27 cellular contexts compared by ENCODE assay signal in the genomic region with DNA sequence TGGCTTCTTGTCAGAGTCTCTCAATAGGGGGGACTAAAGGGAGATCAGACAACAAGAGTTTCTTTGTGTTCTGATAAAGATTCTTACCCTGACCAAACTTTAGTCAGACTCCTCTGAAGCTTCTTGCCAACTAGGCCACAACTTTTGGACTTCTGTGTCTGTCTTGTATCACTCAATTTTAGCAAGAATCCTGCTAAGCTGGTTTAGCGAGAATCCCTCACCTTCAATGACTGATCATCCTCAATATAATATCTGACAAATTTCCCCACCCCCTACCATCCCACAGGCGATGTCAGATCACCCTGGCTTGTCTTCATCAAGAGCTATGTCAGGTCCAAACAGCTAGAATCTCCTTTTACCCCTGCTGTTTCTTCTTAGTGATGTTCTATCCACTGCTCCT.
DNase-seq lines count a peak whose midpoint lies in the region; ATAC-seq, FAIRE-seq and TF ChIP-seq lines count a peak whose summit lies in the region.
"Had no signal": no experiment of that assay in that cellular context is flagged by ENCODE, and none has a peak within 500 bp of the region (broad histone marks: within the 10 kb centered on the region; RNA-seq: fewer than 3 reads in every experiment).

No MANE protein-coding gene starts in this region.

- no peak overlapping the region for H3K23ac ChIP-seq in H1 (ENCODE audit: insufficient read length)

- H3K9me3 Mint-ChIP-seq in mesothelial cell of epicardium = no peaks in the 10 kb centered on the region
- H3K9me3 Mint-ChIP-seq: CD8-positive, alpha-beta T cell had no signal

- H3K27me3 ChIP-seq in PC-3 (ENCODE audit: low read length) = no peaks in the 10 kb centered on the region
- no peaks in the 10 kb centered on the region for H3K27me3 ChIP-seq in H1 (replicated peaks in 1 of 4; ENCODE audit: control insufficient read depth in 3 of 4, extremely low read depth in 1 of 4, insufficient read depth in 3 of 4, low read length in 3 of 4)

- no peaks in the 10 kb centered on the region for H3K79me1 ChIP-seq in H1 (ENCODE audit: low read depth, low read length)

- no peaks in the 10 kb centered on the region for H3K27me3 Mint-ChIP-seq in mesothelial cell of epicardium (ENCODE audit: low read depth)

- H2BK12ac ChIP-seq in H1 (ENCODE audit: low read depth, low read length) = no peak overlapping the region

- H2BK120ac ChIP-seq in H1 (replicated peaks; ENCODE audit: low read depth, low read length) = no peak overlapping the region

- no peak overlapping the region for H3K4ac ChIP-seq in H1 (replicated peaks; ENCODE audit: insufficient read length, low read depth, low read length)

- no peak for TF ChIP-seq EP300 in H1 (IDR thresholded peaks at IDR 0.05; ENCODE audit: borderline replicate concordance in 1 of 2, low read depth in 2 of 2, low read length in 2 of 2)

- no TSS peak for BruUV-seq in PC-3 (replicated peaks; lab: Mats Ljungman, UMichigan)

- H2AK5ac ChIP-seq in H1 (ENCODE audit: low read depth, low read length) = no peak overlapping the region

- CTCF ChIA-PET in PC-3 (lab: Charles Lee) = no interaction called here
- CTCF ChIA-PET in H1 (lab: Charles Lee; ENCODE audit: partially characterized antibody) = interaction anchor here (0.8 to 2.6 kb wide), 3 partner anchors 142 to 309 kb away, joined by 3 to 6 read pairs (median 3); no protein-coding TSS in a partner anchor

- no peak overlapping the region for H3K18ac ChIP-seq in H1 (ENCODE audit: extremely low read depth, low read length)

- H3K9ac ChIP-seq in PC-3 (ENCODE audit: low read length) = no peak overlapping the region
- no peak overlapping the region for H3K9ac ChIP-seq in H1 (replicated peaks in 1 of 4; ENCODE audit: extremely low read depth in 1 of 4, low read depth in 3 of 4, low read length in 3 of 4)
- H3K9ac ChIP-seq: KMS-11, SK-N-SH had no signal

- no peak overlapping the region for H3K4me3 Mint-ChIP-seq in mesothelial cell of epicardium
- H3K4me3 Mint-ChIP-seq: CD8-positive, alpha-beta T cell had no signal

- intact Hi-C loops in PC-3 (cut with micrococcal nuclease) = no loop called here

- POLR2A ChIA-PET in PC-3 (lab: Charles Lee; ENCODE audit: unreplicated experiment) = no interaction called here
- POLR2A ChIA-PET in H1 (lab: Charles Lee; ENCODE audit: partially characterized antibody) = no interaction called here

- H3K27ac ChIP-seq in PC-3 (ENCODE audit: low read length) (peak overlapping the region; percentile 62), H1 (ENCODE audit: low read depth, low read length) (no peak overlapping the region)
- H3K27ac ChIP-seq: KMS-11 had no signal

- no peak for TF ChIP-seq POLR2A in H1 (IDR thresholded peaks at IDR 0.05; ENCODE audit: control extremely low read depth in 1 of 2, low read depth in 2 of 2, low read length in 2 of 2)

- DNase-seq in COLO829 (ENCODE audit: low spot score) (peak; percentile 38), PC-3 (peak; percentile 95), H1 (ENCODE audit: low read depth in 1 of 2, low spot score in 2 of 2) (no peak), mesothelial cell of epicardium (ENCODE audit: low spot score in 2 of 2, unreplicated experiment in 2 of 2) (no peak), RKO (ENCODE audit: low spot score) (no peak), dermis blood vessel endothelial cell (no peak)
- DNase-seq: AML-193; C1 segment of cervical spinal cord; CD8-positive, alpha-beta T cell; DMS79; HCEC 1CT; IMR-90; NCI-H1105; NCI-H146; NCI-H2081; NCI-H2171; NCI-H345; NCI-H524; NCI-H774; NK-92 treated with Interleukin-12 subunit alpha and Interleukin-12 subunit beta, amount 100 ng/mL, for 24 hours; SHP77; SK-N-SH had no signal

- H4K8ac ChIP-seq in H1 (ENCODE audit: extremely low read depth, insufficient read depth, low read length) = no peak overlapping the region

- H3K4me3 ChIP-seq in PC-3 (ENCODE audit: low read length) (no peak overlapping the region), H1 (ENCODE audit: extremely low read depth in 1 of 4, insufficient read depth in 2 of 4, low read depth in 3 of 4, low read length in 4 of 4) (no peak overlapping the region)

- H3K14ac ChIP-seq in H1 (ENCODE audit: insufficient read length) = no peak overlapping the region

- H3K79me2 ChIP-seq in PC-3 (ENCODE audit: low read length) (no peaks in the 10 kb centered on the region), H1 (ENCODE audit: control insufficient read depth in 1 of 2, insufficient read depth in 2 of 2, low read length in 2 of 2) (no peaks in the 10 kb centered on the region)

- H3K9me3 ChIP-seq in PC-3 (ENCODE audit: low read length) = no peaks in the 10 kb centered on the region
- no peaks in the 10 kb centered on the region for H3K9me3 ChIP-seq in H1 (ENCODE audit: insufficient read depth in 2 of 2, low read depth in 1 of 2, low read length in 1 of 2)
- H3K9me3 ChIP-seq: SK-N-SH had no signal

- H3K36me3 ChIP-seq in PC-3 (ENCODE audit: low read depth, low read length) (no peaks in the 10 kb centered on the region), H1 (ENCODE audit: control insufficient read depth in 2 of 4, insufficient read depth in 4 of 4, low read length in 3 of 4) (no peaks in the 10 kb centered on the region)

- no peak overlapping the region for H3K56ac ChIP-seq in H1 (replicated peaks; ENCODE audit: insufficient read length, low read depth, low read length)

- H2AFZ ChIP-seq in PC-3 (ENCODE audit: low read length) (no peak overlapping the region), H1 (ENCODE audit: low read length) (0 out of 2 replicates have a peak overlapping the region, but pooled peaks have one; percentile 25)

- H3K27ac Mint-ChIP-seq in mesothelial cell of epicardium = peak overlapping the region; percentile 22
- H3K27ac Mint-ChIP-seq: CD8-positive, alpha-beta T cell had no signal

- no peak overlapping the region for H2BK20ac ChIP-seq in H1 (ENCODE audit: low read length)

- H3K4me1 ChIP-seq in PC-3 (ENCODE audit: insufficient read depth, low read length) = peaks cover 50% of the 10 kb centered on the region
- no peaks in the 10 kb centered on the region for H3K4me1 ChIP-seq in H1 (replicated peaks in 1 of 4; ENCODE audit: control insufficient read depth in 3 of 4, insufficient read depth in 4 of 4, low read length in 3 of 4)

- no peaks in the 10 kb centered on the region for H3K36me3 Mint-ChIP-seq in mesothelial cell of epicardium
- H3K36me3 Mint-ChIP-seq: CD8-positive, alpha-beta T cell had no signal

- no peaks in the 10 kb centered on the region for H4K20me1 ChIP-seq in PC-3 (ENCODE audit: low read length)
- no peaks in the 10 kb centered on the region for H4K20me1 ChIP-seq in H1 (replicated peaks in 1 of 2; ENCODE audit: control insufficient read depth in 1 of 2, insufficient read depth in 2 of 2, low read length in 2 of 2)

- ATAC-seq in PC-3 (peak; percentile 29; the same call in 1 of the 2 replicates), GM21528 (IDR thresholded peaks at IDR 0.05; ENCODE audit: low FRiP score, unreplicated experiment) (no peak), SK-N-SH treated with all-trans-retinoic acid at 6 μM for 48 hours (no peak)
- ATAC-seq: CD8-positive, alpha-beta T cell had no signal

- TF ChIP-seq RAD21 in H1 (IDR thresholded peaks at IDR 0.05 in 1 of 2, conservative IDR thresholded peaks at IDR 0.05 in 1 of 2; ENCODE audit: low read depth in 2 of 2, low read length in 2 of 2) = no peak

- no peak for FAIRE-seq in H1 (lab: Jason Lieb, UNC)
- FAIRE-seq: D721Med, RCC 7860 had no signal

- H3K4me1 Mint-ChIP-seq in mesothelial cell of epicardium = peaks cover 33% of the 10 kb centered on the region

- no peak overlapping the region for H2BK5ac ChIP-seq in H1 (ENCODE audit: low read depth, low read length)

- H2BK15ac ChIP-seq in H1 (ENCODE audit: low read length) = no peak overlapping the region

- H4K5ac ChIP-seq in H1 (ENCODE audit: insufficient read length, low read depth, low read length) = no peak overlapping the region

- H3F3A ChIP-seq in PC-3 (ENCODE audit: low read length, unreplicated experiment) = peaks cover 3% of the 10 kb centered on the region

- no peak overlapping the region for H4K91ac ChIP-seq in H1 (replicated peaks; ENCODE audit: insufficient read length, low read length)

- no peak for TF ChIP-seq CTCF in PC-3 (conservative IDR thresholded peaks at IDR 0.05; ENCODE audit: low read depth, low read length)
- no peak for TF ChIP-seq CTCF in H1 (IDR thresholded peaks at IDR 0.05; ENCODE audit: control extremely low read depth in 1 of 3, insufficient read depth in 1 of 3, low read depth in 1 of 3, low read length in 3 of 3)
- no peak for TF ChIP-seq CTCF in mesothelial cell of epicardium (IDR thresholded peaks at IDR 0.05; ENCODE audit: unreplicated experiment)

- peak overlapping the region; percentile 56 for H3K4me2 ChIP-seq in PC-3 (ENCODE audit: low read length)
- no peak overlapping the region for H3K4me2 ChIP-seq in H1 (ENCODE audit: insufficient read depth in 1 of 2, low read depth in 2 of 2, low read length in 2 of 2)
- H3K4me2 ChIP-seq: KMS-11, SK-N-SH had no signal

- WGBS in H1 (ENCODE audit: extremely low coverage in 1 of 2, insufficient coverage in 1 of 2, insufficient read length in 1 of 2, insufficient replicate concordance in 2 of 2, low coverage in 1 of 2, low lambda C conversion rate in 2 of 2, missing lambda C conversion rate in 1 of 2), 2 experiments = 92% methylated on average over 2 of the region's 2 CpGs; no CpG with 5 or more reads in 1 of the 2 experiments

- H3K9me2 ChIP-seq in PC-3 (replicated peaks; ENCODE audit: low read length) = no peaks in the 10 kb centered on the region
- H3K9me2 ChIP-seq: SK-N-SH had no signal

- no peaks in the 10 kb centered on the region for H3K23me2 ChIP-seq in H1 (ENCODE audit: low read depth, low read length)

TF ChIP-seq in H1, 55 proteins besides CTCF, POLR2A, EP300 and RAD21 (continues in another document):
- TF ChIP-seq YY1 (IDR thresholded peaks at IDR 0.05; ENCODE audit: low read depth, low read length) = no peak
- TF ChIP-seq GTF2F1 (IDR thresholded peaks at IDR 0.05; ENCODE audit: borderline replicate concordance, low read depth, low read length) = no peak
- no peak for TF ChIP-seq SIX5 (IDR thresholded peaks at IDR 0.05; ENCODE audit: low read depth, low read length)
- no peak for TF ChIP-seq KDM5A (IDR thresholded peaks at IDR 0.05; ENCODE audit: low read length)
- no peak for TF ChIP-seq SP4 (IDR thresholded peaks at IDR 0.05; ENCODE audit: low read length)
- no peak for TF ChIP-seq TAF1 (IDR thresholded peaks at IDR 0.05; ENCODE audit: low read depth, low read length)
- TF ChIP-seq TBP (IDR thresholded peaks at IDR 0.05; ENCODE audit: low read depth, low read length) = no peak

TF ChIP-seq in SK-N-SH treated with all-trans-retinoic acid at 6 μM for 48 hours, 23 proteins besides CTCF, POLR2A, EP300 and RAD21:
- TF ChIP-seq ARNTL (CRISPR knock-in tag; IDR thresholded peaks at IDR 0.05; ENCODE audit: borderline replicate concordance, low read depth) (no peak), BACH2 (CRISPR knock-in tag; IDR thresholded peaks at IDR 0.05; ENCODE audit: borderline replicate concordance) (no peak)

Comparison
In these comparisons a context has a peak if more than half of its experiments do, and no peak if none do; other contexts are left out.
1. DNase-seq: peak in COLO829 (single experiment) and PC-3 (single experiment); none in H1 (0 of 2), mesothelial cell of epicardium (0 of 2), RKO (single experiment) and dermis blood vessel endothelial cell (single experiment).